In the genomic region with DNA sequence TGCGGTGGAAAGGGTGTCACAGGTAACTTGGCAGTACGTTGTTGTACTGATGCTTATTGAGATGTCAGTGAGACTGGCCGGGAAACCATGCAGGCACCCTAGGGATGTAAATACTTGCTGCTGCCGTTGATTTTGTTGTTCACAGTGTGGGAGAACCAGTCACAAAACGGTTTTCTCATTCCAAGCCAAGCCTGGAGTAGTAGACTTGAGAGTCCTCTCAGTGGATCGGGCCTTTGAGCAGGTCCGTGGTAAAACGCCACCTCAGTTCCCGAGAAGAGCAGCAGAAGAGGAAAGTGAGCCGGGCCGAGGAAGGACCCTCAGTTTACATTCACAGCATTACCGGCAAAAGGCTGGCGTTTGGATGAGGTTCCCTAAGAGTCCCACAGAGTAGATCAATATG, we compare ENCODE assay signal across 18 cellular contexts. TPM values are rescaled to one million over a fixed set of nuclear protein-coding genes. Genes with fewer than 3 reads are reported as not detected.
DNase-seq lines count a peak whose midpoint lies in the region; ATAC-seq and TF ChIP-seq lines count a peak whose summit lies in the region.
"Had no signal": no experiment of that assay in that cellular context is flagged by ENCODE, and none has a peak within 500 bp of the region (broad histone marks: within the 10 kb centered on the region; RNA-seq: fewer than 3 reads in every experiment).

No MANE protein-coding gene starts in this region.

- H3K27ac ChIP-seq in AG04450 (ENCODE audit: low read depth, low read length) (peak overlapping the region; percentile 94), esophagus muscularis mucosa (replicated peaks in 1 of 4) (peak overlapping the region; percentile 81 to 92 (median 82))
- H3K27ac ChIP-seq: ascending aorta, epithelial cell of prostate had no signal

- intact Hi-C loops in esophagus muscularis mucosa (cut with DNase I) (no loop called here), posterior vena cava (cut with DNase I) (no loop called here)

- TF ChIP-seq EP300 in esophagus muscularis mucosa (IDR thresholded peaks at IDR 0.05) = no peak

- H3K4me1 ChIP-seq in NT2/D1 (ENCODE audit: insufficient read depth, insufficient read length) (peaks cover 4% of the 10 kb centered on the region), esophagus muscularis mucosa (peaks cover 18 to 32% (median 23%) of the 10 kb centered on the region in 4 donors)
- H3K4me1 ChIP-seq: ascending aorta had no signal

- WGBS in esophagus muscularis mucosa = 82% methylated on average over 13 of the region's 13 CpGs

- H3K9me3 ChIP-seq in AG04450 (ENCODE audit: control insufficient read depth, insufficient read depth, low read length) = peaks cover 3% of the 10 kb centered on the region; the same call in 1 of the 2 replicates
- peaks cover 7% of the 10 kb centered on the region; the same call in 1 of the 2 replicates for H3K9me3 ChIP-seq in NT2/D1 (ENCODE audit: insufficient read depth, low read length)
- no peaks in the 10 kb centered on the region for H3K9me3 ChIP-seq in esophagus muscularis mucosa
- H3K9me3 ChIP-seq: ascending aorta, MG63, SJSA1 had no signal

- ATAC-seq in HG02938 (IDR thresholded peaks at IDR 0.05; ENCODE audit: unreplicated experiment) = no peak
- no peak for ATAC-seq in HG03571 (IDR thresholded peaks at IDR 0.05; ENCODE audit: unreplicated experiment)

- H3K4me3 ChIP-seq in AG04450 (ENCODE audit: low read depth, low read length) = peak overlapping the region; percentile 69; the same call in 1 of the 2 replicates
- H3K4me3 ChIP-seq in NT2/D1 (ENCODE audit: insufficient read length, low read depth) = no peak overlapping the region
- peak overlapping the region in 1 of 4 donors; percentile 61 for H3K4me3 ChIP-seq in esophagus muscularis mucosa

- POLR2A ChIA-PET in AG04450 (lab: Yijun Ruan, JAX) = no interaction called here

- TF ChIP-seq CTCF in AG04450 (IDR thresholded peaks at IDR 0.05; ENCODE audit: low read depth, low read length) = no peak
- TF ChIP-seq CTCF in esophagus muscularis mucosa (IDR thresholded peaks at IDR 0.05) = no peak

- TF ChIP-seq POLR2A in esophagus muscularis mucosa (IDR thresholded peaks at IDR 0.05; ENCODE audit: low read depth) = no peak

- DNase-seq in AG04450 (ENCODE audit: low read depth, low spot score) (no peak), NT2/D1 (ENCODE audit: low read depth, low spot score) (no peak), esophagus muscularis mucosa (ENCODE audit: extremely low spot score) (no peak), posterior vena cava (ENCODE audit: low spot score) (peak; percentile 38), DMS53 treated with DMSO at 0.1 percent for 48 hours (lab: John Stamatoyannopoulos, UW; ENCODE audit: unreplicated experiment) (no peak), NCI-H2196 treated with DMSO at 0.1 percent for 48 hours (lab: John Stamatoyannopoulos, UW; ENCODE audit: unreplicated experiment) (no peak)
- DNase-seq: activated CD4-positive, CD25-positive, alpha-beta regulatory T cell treated with anti-CD3 and anti-CD28 coated beads, Interleukin-2, amount 50 U/mL, for 72 hours; activated gamma-delta T cell treated with Interleukin-2 at 50 U/mL for 16 hours; COR-L47; NCI-H187 treated with DMSO at 0.1 percent for 48 hours; NCI-H510A; stimulated activated CD4-positive, alpha-beta T cell treated with anti-CD3 and anti-CD28 coated beads, Interleukin-15, amount 100 ng/mL, for 24 hours had no signal

- H3K9ac ChIP-seq in NT2/D1 (ENCODE audit: insufficient read length, low read depth) = peak overlapping the region; percentile 21

- H3K36me3 ChIP-seq in NT2/D1 (ENCODE audit: insufficient read depth, insufficient read length, low read length) (no peaks in the 10 kb centered on the region), esophagus muscularis mucosa (no peaks in the 10 kb centered on the region)
- H3K36me3 ChIP-seq: ascending aorta, MG63, SJSA1 had no signal

- CTCF ChIA-PET in AG04450 (lab: Charles Lee) = interaction anchor here (1.7 kb wide), 1 partner anchor 44 kb away, joined by 12 read pairs; no protein-coding TSS in a partner anchor

- H3K27me3 ChIP-seq in AG04450 (ENCODE audit: control insufficient read depth, insufficient read depth, low read length) = peaks cover 4% of the 10 kb centered on the region
- H3K27me3 ChIP-seq in NT2/D1 (ENCODE audit: insufficient read depth, insufficient read length) = no peaks in the 10 kb centered on the region
- no peaks in the 10 kb centered on the region for H3K27me3 ChIP-seq in esophagus muscularis mucosa
- H3K27me3 ChIP-seq: ascending aorta, SJSA1 had no signal

RNA-seq across cellular contexts. Expression of gene JAKMIP3, which starts 1.1 kb away (rescaled TPM):
- polyA plus RNA-seq in AG04450 (2011; rRNA removed) = 0.19 TPM in 2 replicates
- polyA minus RNA-seq in AG04450 (2011; rRNA and poly(A)+ RNA removed) = 0.05 and 0.09 TPM in 2 replicates
- total RNA-seq in esophagus muscularis mucosa (1 to 10 TPM in 2 of 4 donors, under 1 TPM in 2; 0.66 to 1.6 (median 0.97) TPM), posterior vena cava (under 1 TPM; 0.60 to 0.62 TPM)
- total RNA-seq: ascending aorta had no signal
